Comparison of ENCODE assay signal across 10 cellular contexts in the genomic region with DNA sequence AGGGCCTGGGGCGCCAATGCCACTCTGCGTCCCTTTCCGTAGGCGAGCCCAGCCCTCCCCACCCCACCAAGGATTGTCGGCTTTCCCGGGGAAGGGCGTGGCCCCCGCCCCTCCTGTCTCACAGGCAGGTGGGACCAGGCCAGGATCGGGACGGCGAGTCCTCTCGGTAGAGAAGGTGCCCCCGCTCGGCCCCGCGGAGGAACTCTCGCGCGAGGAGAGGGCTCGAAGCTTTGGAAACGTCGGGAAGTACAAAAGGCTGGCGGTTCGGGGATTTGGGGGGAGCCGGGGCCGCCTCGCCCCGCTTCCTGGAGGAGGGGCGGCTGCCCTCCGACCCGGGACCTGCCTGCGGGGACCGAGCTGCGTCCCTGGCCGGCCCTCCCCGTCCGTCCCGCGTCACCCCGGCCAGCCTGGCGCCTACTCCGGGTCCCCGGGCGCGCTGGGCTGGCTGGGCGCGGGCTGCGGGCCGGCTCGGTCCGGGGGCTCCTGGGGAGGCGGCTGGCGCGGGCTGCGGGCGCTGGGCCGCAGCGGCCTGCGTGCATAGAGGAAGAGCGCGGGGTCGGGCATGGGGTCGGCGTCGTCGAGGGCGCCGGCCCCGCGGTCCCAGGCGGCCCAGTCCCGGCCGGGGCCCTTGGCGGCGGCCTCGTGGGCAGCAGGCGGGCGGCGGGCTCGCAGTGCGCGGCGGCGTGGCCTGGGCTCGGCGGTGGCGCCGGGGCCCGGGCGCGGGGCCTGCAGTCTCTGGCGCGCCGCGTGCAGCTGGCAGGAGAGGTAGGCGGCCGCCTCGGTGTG. TPM values are rescaled to one million over a fixed set of nuclear protein-coding genes. Genes with fewer than 3 reads are reported as not detected.
A peak's percentile ranks its signal among the peaks of the same experiment; 100 is the strongest.
DNase-seq lines count a peak whose midpoint lies in the region; ATAC-seq and TF ChIP-seq lines count a peak whose summit lies in the region.
"Had no signal": no experiment of that assay in that cellular context is flagged by ENCODE, and none has a peak within 500 bp of the region (broad histone marks: within the 10 kb centered on the region; RNA-seq: fewer than 3 reads in every experiment).

No MANE protein-coding gene starts in this region.

- intact Hi-C loops in Caco-2 (cut with micrococcal nuclease; ENCODE audit: unreplicated experiment) = loop anchor here (1.0 kb wide), 1 partner anchor 12 kb away; no protein-coding TSS in a partner anchor

- H3K27me3 Mint-ChIP-seq in Caco-2 (ENCODE audit: insufficient read depth, unreplicated experiment) (peaks cover 3% of the 10 kb centered on the region), WTC11 (ENCODE audit: low read depth) (peaks cover 8% of the 10 kb centered on the region)

- H3K79me2 ChIP-seq in hepatocyte = no peaks in the 10 kb centered on the region

- BruUV-seq in Caco-2 (replicated peaks; lab: Mats Ljungman, UMichigan) = no TSS peak

- 3% methylated on average over 46 of the region's 98 CpGs for WGBS in hepatocyte (ENCODE audit: low lambda C conversion rate, missing lambda C conversion rate)

- no peaks in the 10 kb centered on the region for H3K9me2 ChIP-seq in hepatocyte (replicated peaks; ENCODE audit: insufficient read depth)

- no peak overlapping the region for H2AFZ ChIP-seq in hepatocyte

- ATAC-seq in WTC11 (peak; percentile 65), HG03175 (IDR thresholded peaks at IDR 0.05; ENCODE audit: unreplicated experiment) (no peak), HG02642 (IDR thresholded peaks at IDR 0.05; ENCODE audit: poor library complexity, unreplicated experiment) (no peak), GM18511 (IDR thresholded peaks at IDR 0.05; ENCODE audit: unreplicated experiment) (no peak)

- no peaks in the 10 kb centered on the region for H3K27me3 ChIP-seq in Caco-2 (replicated peaks; ENCODE audit: control insufficient read depth, insufficient read depth, low read length)
- peaks cover 16% of the 10 kb centered on the region for H3K27me3 ChIP-seq in hepatocyte

- peak overlapping the region; percentile 56 for H3K4me3 ChIP-seq in Caco-2 (ENCODE audit: low read depth, low read length)
- no peak overlapping the region for H3K4me3 ChIP-seq in hepatocyte

- H3K9me3 ChIP-seq in Caco-2 (no peaks in the 10 kb centered on the region), hepatocyte (ENCODE audit: low read depth) (no peaks in the 10 kb centered on the region)

- H3K36me3 ChIP-seq in Caco-2 (ENCODE audit: control insufficient read depth, insufficient read depth, low read length) = no peaks in the 10 kb centered on the region
- H3K36me3 ChIP-seq in hepatocyte (replicated peaks; ENCODE audit: insufficient read depth, low read depth) = no peaks in the 10 kb centered on the region

- no peak for TF ChIP-seq CTCF in Caco-2 (IDR thresholded peaks at IDR 0.05; ENCODE audit: insufficient read depth in 1 of 2, low read depth in 1 of 2, low read length in 1 of 2, severe bottlenecking in 1 of 2, unreplicated experiment in 1 of 2)
- no peak for TF ChIP-seq CTCF in WTC11 (IDR thresholded peaks at IDR 0.05)
- no peak for TF ChIP-seq CTCF in hepatocyte (IDR thresholded peaks at IDR 0.05; ENCODE audit: poor library complexity)

- H3K36me3 Mint-ChIP-seq in Caco-2 (ENCODE audit: insufficient read depth, unreplicated experiment) (peaks cover 10% of the 10 kb centered on the region), WTC11 (peaks cover 9% of the 10 kb centered on the region)

- H3K4me1 Mint-ChIP-seq in Caco-2 (ENCODE audit: low read depth, unreplicated experiment) (peaks cover 7% of the 10 kb centered on the region), WTC11 (peaks cover 30% of the 10 kb centered on the region)

- H3K4me3 Mint-ChIP-seq in Caco-2 (ENCODE audit: unreplicated experiment) (peak overlapping the region; percentile 79), WTC11 (peak overlapping the region; percentile 68)
- H3K4me3 Mint-ChIP-seq: neural crest cell had no signal

- CTCF ChIA-PET in Caco-2 (lab: Charles Lee) = interaction anchor here (0.6 to 1.4 kb wide), 6 partner anchors 62 to 339 kb away, joined by 3 to 7 read pairs (median 4); no protein-coding TSS in a partner anchor
- CTCF ChIA-PET in WTC11 (lab: Charles Lee) = interaction anchor here (0.6 to 3.6 kb wide), 20 partner anchors 10 to 371 kb away, joined by 3 to 36 read pairs (median 6); no protein-coding TSS in a partner anchor

- peak overlapping the region; percentile 83 for H3K4me2 ChIP-seq in hepatocyte

- H3K27ac ChIP-seq in hepatocyte = no peak overlapping the region

- peak; percentile 86 to 92 for DNase-seq in Caco-2
- peak; percentile 80 for DNase-seq in WTC11 (ENCODE audit: low spot score)
- peak; percentile 65 for DNase-seq in hepatocyte (ENCODE audit: low spot score)
- peak; percentile 42 for DNase-seq in retina
- DNase-seq in NCI-H146 treated with DMSO at 0.1 percent for 48 hours (lab: John Stamatoyannopoulos, UW; ENCODE audit: unreplicated experiment) = no peak

- peak overlapping the region; percentile 82 for H3K27ac Mint-ChIP-seq in Caco-2 (ENCODE audit: unreplicated experiment)
- H3K27ac Mint-ChIP-seq in WTC11 = no peak overlapping the region
- H3K27ac Mint-ChIP-seq: T-helper 1 cell treated with Interleukin-12 subunit alpha and Interleukin-12 subunit beta and Interleukin-4 antibody, amounts not matched to agents 30 μg/mL and 1 μg/mL, for 36 hours had no signal

- H3K9me3 Mint-ChIP-seq in Caco-2 (ENCODE audit: unreplicated experiment) (no peaks in the 10 kb centered on the region), WTC11 (no peaks in the 10 kb centered on the region)
- H3K9me3 Mint-ChIP-seq: neural crest cell; T-helper 1 cell treated with Interleukin-12 subunit alpha and Interleukin-12 subunit beta and Interleukin-4 antibody, amounts not matched to agents 30 μg/mL and 1 μg/mL, for 36 hours had no signal

- POLR2A ChIA-PET in Caco-2 (lab: Charles Lee) = interaction anchor here (0.7 to 2.3 kb wide), 4 partner anchors 10 to 1059 kb away, joined by 3 to 10 read pairs (median 5); no protein-coding TSS in a partner anchor
- POLR2A ChIA-PET in WTC11 (lab: Charles Lee) = interaction anchor here (0.6 to 1.3 kb wide), 5 partner anchors 13 to 62 kb away, joined by 3 to 4 read pairs (median 4); partner anchors contain the start of gene CCDC92B

- H3K4me1 ChIP-seq in Caco-2 = peaks cover 13% of the 10 kb centered on the region
- peaks cover 3% of the 10 kb centered on the region for H3K4me1 ChIP-seq in hepatocyte (ENCODE audit: insufficient read depth)

- H4K20me1 ChIP-seq in hepatocyte (ENCODE audit: insufficient read depth, poor library complexity, severe bottlenecking) = no peaks in the 10 kb centered on the region

TF ChIP-seq in WTC11, 78 proteins besides CTCF, POLR2A, EP300 and RAD21 (continues in another document):
- TF ChIP-seq HMGXB4 (CRISPR knock-in tag; IDR thresholded peaks at IDR 0.05) (0 out of 2 replicates have a peak, but pooled peaks have one; percentile 10), EMX1 (CRISPR knock-in tag; IDR thresholded peaks at IDR 0.05) (no peak), NR2C2 (CRISPR knock-in tag; IDR thresholded peaks at IDR 0.05) (no peak), ZNF121 (CRISPR knock-in tag; IDR thresholded peaks at IDR 0.05) (no peak), TCF7 (CRISPR knock-in tag; IDR thresholded peaks at IDR 0.05; ENCODE audit: low read depth) (peak; percentile 48; the same call in 1 of the 2 replicates), RORB (CRISPR knock-in tag; IDR thresholded peaks at IDR 0.05) (no peak), SP1 (CRISPR knock-in tag; conservative IDR thresholded peaks at IDR 0.05) (no peak)
- TF ChIP-seq, protein P1, sequence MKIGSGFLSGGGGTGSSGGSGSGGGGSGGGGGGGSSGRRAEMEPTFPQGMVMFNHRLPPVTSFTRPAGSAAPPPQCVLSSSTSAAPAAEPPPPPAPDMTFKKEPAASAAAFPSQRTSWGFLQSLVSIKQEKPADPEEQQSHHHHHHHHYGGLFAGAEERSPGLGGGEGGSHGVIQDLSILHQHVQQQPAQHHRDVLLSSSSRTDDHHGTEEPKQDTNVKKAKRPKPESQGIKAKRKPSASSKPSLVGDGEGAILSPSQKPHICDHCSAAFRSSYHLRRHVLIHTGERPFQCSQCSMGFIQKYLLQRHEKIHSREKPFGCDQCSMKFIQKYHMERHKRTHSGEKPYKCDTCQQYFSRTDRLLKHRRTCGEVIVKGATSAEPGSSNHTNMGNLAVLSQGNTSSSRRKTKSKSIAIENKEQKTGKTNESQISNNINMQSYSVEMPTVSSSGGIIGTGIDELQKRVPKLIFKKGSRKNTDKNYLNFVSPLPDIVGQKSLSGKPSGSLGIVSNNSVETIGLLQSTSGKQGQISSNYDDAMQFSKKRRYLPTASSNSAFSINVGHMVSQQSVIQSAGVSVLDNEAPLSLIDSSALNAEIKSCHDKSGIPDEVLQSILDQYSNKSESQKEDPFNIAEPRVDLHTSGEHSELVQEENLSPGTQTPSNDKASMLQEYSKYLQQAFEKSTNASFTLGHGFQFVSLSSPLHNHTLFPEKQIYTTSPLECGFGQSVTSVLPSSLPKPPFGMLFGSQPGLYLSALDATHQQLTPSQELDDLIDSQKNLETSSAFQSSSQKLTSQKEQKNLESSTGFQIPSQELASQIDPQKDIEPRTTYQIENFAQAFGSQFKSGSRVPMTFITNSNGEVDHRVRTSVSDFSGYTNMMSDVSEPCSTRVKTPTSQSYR (CRISPR knock-in tag; IDR thresholded peaks at IDR 0.05) = 0 out of 2 replicates have a peak, but pooled peaks have one; percentile 36

RNA-seq across cellular contexts. Expression of gene CLUH, which starts 12.6 kb away (rescaled TPM):
- total RNA-seq in Caco-2 (2022) (161 and 164 TPM in 2 replicates), WTC11 (2021) (79.8 to 105 TPM (median 83.1 TPM) in 3 replicates), hepatocyte (28.7 and 45.5 TPM in 2 replicates)
- polyA plus RNA-seq in hepatocyte = 50.2 and 54.4 TPM in 2 replicates

RNA-seq across cellular contexts. Expression of gene CCDC92B, which starts 25.3 kb away (rescaled TPM):
- total RNA-seq in Caco-2 (2022) (0.66 and 1.1 TPM in 2 replicates), WTC11 (2021) (14.4 to 15.2 TPM (median 14.6 TPM) in 3 replicates), hepatocyte (0.12 TPM in 1 of 2 replicates, not detected in the other)
- polyA plus RNA-seq in hepatocyte = 0.10 TPM in 1 of 2 replicates, not detected in the other
